In the genomic region with DNA sequence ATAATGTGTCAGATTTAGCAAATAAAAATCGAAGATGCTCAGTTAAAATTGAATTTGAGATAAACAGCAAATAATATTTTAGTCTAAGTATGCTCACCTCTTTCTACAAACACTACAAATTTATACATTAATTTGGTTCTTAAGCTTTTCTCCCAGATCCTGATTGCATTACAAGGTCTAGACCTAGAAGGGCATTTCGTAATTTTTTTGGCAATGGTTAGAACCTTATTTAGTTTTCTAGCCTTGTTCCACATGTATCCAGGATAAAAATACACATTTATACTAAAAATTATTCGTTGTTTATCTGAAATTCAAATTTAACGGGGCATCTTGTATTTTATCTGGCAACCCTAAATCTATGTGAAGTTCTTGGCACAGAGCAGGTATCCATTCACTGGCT, we compare ENCODE assay signal across 16 cellular contexts.
"Had no signal": no experiment of that assay in that cellular context is flagged by ENCODE, and none has a peak within 500 bp of the region (broad histone marks: within the 10 kb centered on the region; RNA-seq: fewer than 3 reads in every experiment).

No MANE protein-coding gene starts in this region.

- DNase-seq: activated CD4-positive, CD25-positive, alpha-beta regulatory T cell; activated effector memory CD4-positive, alpha-beta T cell treated with anti-CD3 and anti-CD28 coated beads, Interleukin-2, amount 50 U/mL, for 16 hours; activated T-cell treated with anti-CD3 and anti-CD28 coated beads, Interleukin-2, amount 50 U/mL, for 4 hours; anterior cingulate cortex; effector CD8-positive, alpha-beta T cell; foreskin melanocyte; head of caudate nucleus; left colon; naive thymus-derived CD4-positive, alpha-beta T cell; small intestine; T-helper 17 cell; transverse colon had no signal

- H3K36me3 Mint-ChIP-seq: activated naive CD8-positive, alpha-beta T cell; naive thymus-derived CD4-positive, alpha-beta T cell had no signal

- H3K4me3 ChIP-seq: cardiac muscle cell, right atrium auricular region, transverse colon had no signal

- H3K9me3 ChIP-seq: neutrophil, right atrium auricular region, transverse colon had no signal

- ATAC-seq: activated T-cell treated with anti-CD3 and anti-CD28 coated beads, Interleukin-2, amount 50 U/mL, for 4 hours; left colon; naive thymus-derived CD4-positive, alpha-beta T cell; T-helper 17 cell had no signal

- H3K4me3 Mint-ChIP-seq: activated naive CD8-positive, alpha-beta T cell; activated T-cell treated with anti-CD3 and anti-CD28 coated beads, Interleukin-2, amount 50 U/mL, for 4 hours; naive thymus-derived CD4-positive, alpha-beta T cell; T-helper 17 cell had no signal

- H3K27me3 ChIP-seq: cardiac muscle cell, neutrophil, right atrium auricular region, transverse colon had no signal

- H3K9me3 Mint-ChIP-seq: activated T-cell treated with anti-CD3 and anti-CD28 coated beads, Interleukin-2, amount 50 U/mL, for 4 hours; naive thymus-derived CD4-positive, alpha-beta T cell had no signal

- H3K27ac ChIP-seq: cardiac muscle cell, neutrophil, right atrium auricular region, transverse colon had no signal

- H3K36me3 ChIP-seq: cardiac muscle cell, neutrophil, right atrium auricular region, transverse colon had no signal

- H3K27ac Mint-ChIP-seq: activated naive CD8-positive, alpha-beta T cell; naive thymus-derived CD4-positive, alpha-beta T cell; T-helper 17 cell had no signal

- H3K4me1 ChIP-seq: right atrium auricular region had no signal

- H3K27me3 Mint-ChIP-seq: activated naive CD8-positive, alpha-beta T cell; T-helper 17 cell had no signal
